ENCODE assay signal across 30 cellular contexts in genomic region chr17:60148300-60148838, GRCh38. TPM values are rescaled to one million over a fixed set of nuclear protein-coding genes. Genes with fewer than 3 reads are reported as not detected.
A peak's percentile ranks its signal among the peaks of the same experiment; 100 is the strongest.
DNase-seq lines count a peak whose midpoint lies in the region; ATAC-seq and TF ChIP-seq lines count a peak whose summit lies in the region.
"Had no signal": no experiment of that assay in that cellular context is flagged by ENCODE, and none has a peak within 500 bp of the region (broad histone marks: within the 10 kb centered on the region; RNA-seq: fewer than 3 reads in every experiment).

No MANE protein-coding gene starts in this region.

- intact Hi-C loops in body of pancreas (cut with DNase I) = no loop called here

- DNase-seq in DMS53 (lab: John Stamatoyannopoulos, UW) = peak; percentile 12
- no peak for DNase-seq in DMS53 treated with DMSO at 0.1 percent for 48 hours (lab: John Stamatoyannopoulos, UW; ENCODE audit: unreplicated experiment)
- peak; percentile 23 for DNase-seq in GM10266 (ENCODE audit: extremely low spot score)
- no peak for DNase-seq in body of pancreas
- DNase-seq in neuronal stem cell (ENCODE audit: low spot score) = no peak
- no peak for DNase-seq in GOT3 (lab: John Stamatoyannopoulos, UW)
- no peak for DNase-seq in NCI-H187 (lab: John Stamatoyannopoulos, UW)
- no peak for DNase-seq in NCI-H2227 treated with DMSO at 0.1 percent for 48 hours (lab: John Stamatoyannopoulos, UW)
- DNase-seq: activated CD4-positive, alpha-beta memory T cell treated with anti-CD3 and anti-CD28 coated beads for 36 hours; activated CD8-positive, alpha-beta memory T cell treated with anti-CD3 and anti-CD28 coated beads, Interleukin-2, amount 50 U/mL, for 4 hours; activated naive CD4-positive, alpha-beta T cell; dermis blood vessel endothelial cell; endodermal cell; head of caudate nucleus; IMR-90; islet precursor cell; naive thymus-derived CD4-positive, alpha-beta T cell; NCI-H510A treated with DMSO at 0.1 percent for 48 hours; PC-9; stimulated activated CD4-positive, alpha-beta T cell treated with anti-CD3 and anti-CD28 coated beads, Interleukin-4, amount 100 ng/mL, for 4 hours; tibial artery had no signal

- no peak for TF ChIP-seq CTCF in GM10266 (IDR thresholded peaks at IDR 0.05; ENCODE audit: control insufficient read depth, insufficient read depth, low read depth, missing control alignments)
- no peak for TF ChIP-seq CTCF in body of pancreas (IDR thresholded peaks at IDR 0.05)

- ATAC-seq in body of pancreas = no peak
- ATAC-seq: activated CD4-positive, CD25-positive, alpha-beta regulatory T cell treated with anti-CD3 and anti-CD28 coated beads, Interleukin-2, amount 50 U/mL, for 24 hours; esophagus mucosa; HCT116; naive thymus-derived CD4-positive, alpha-beta T cell had no signal

- no peak overlapping the region for H4K8ac ChIP-seq in neuronal stem cell (ENCODE audit: low read depth, low read length)

- no peak overlapping the region for H2BK15ac ChIP-seq in neuronal stem cell (ENCODE audit: low read length)

- peaks cover 4% of the 10 kb centered on the region for H3K79me1 ChIP-seq in neuronal stem cell (ENCODE audit: low read depth, low read length)

- H3K27ac ChIP-seq in body of pancreas (peak overlapping the region in 3 of 4 donors; percentile 15 to 63 (median 58)), neuronal stem cell (replicated peaks; ENCODE audit: low read length) (peak overlapping the region; percentile 9)
- H3K27ac ChIP-seq: 22Rv1, PC-9, SK-N-MC, tibial artery had no signal

- H3K4me2 ChIP-seq in neuronal stem cell (ENCODE audit: insufficient read depth, low read length, poor library complexity, severe bottlenecking) = no peak overlapping the region
- H3K4me2 ChIP-seq: PC-9 had no signal

- H3K27me3 ChIP-seq in body of pancreas = peaks cover 0 to 15% of the 10 kb centered on the region in 2 donors
- peaks cover 2 to 71% (median 11%) of the 10 kb centered on the region in 3 experiments for H3K27me3 ChIP-seq in neuronal stem cell (ENCODE audit: control insufficient read depth in 3 of 3, insufficient read depth in 3 of 3, low read depth in 1 of 3, low read length in 3 of 3)

- no peak overlapping the region for H3K4me3 ChIP-seq in body of pancreas
- no peak overlapping the region for H3K4me3 ChIP-seq in neuronal stem cell (ENCODE audit: low read length in 2 of 2)
- H3K4me3 ChIP-seq: PC-9, SK-N-MC, tibial artery had no signal

- no peak overlapping the region for H3K23ac ChIP-seq in neuronal stem cell (ENCODE audit: low read depth, low read length, poor library complexity)

- H3K9ac ChIP-seq in neuronal stem cell (ENCODE audit: low read depth, low read length, poor library complexity) = no peak overlapping the region

- H3K4ac ChIP-seq in neuronal stem cell (ENCODE audit: low read length) = no peak overlapping the region

- no peak overlapping the region for H2AFZ ChIP-seq in neuronal stem cell (ENCODE audit: low read length)
- H2AFZ ChIP-seq: PC-9 had no signal

- no peak overlapping the region for H3K14ac ChIP-seq in neuronal stem cell (ENCODE audit: low read length)

- no peak overlapping the region for H4K91ac ChIP-seq in neuronal stem cell (ENCODE audit: low read depth, low read length, poor library complexity)

- peak overlapping the region; percentile 78 for H3K18ac ChIP-seq in neuronal stem cell (ENCODE audit: low read length)

- H3K36me3 ChIP-seq in body of pancreas (replicated peaks in 1 of 2; ENCODE audit: insufficient read depth in 1 of 2, low read depth in 2 of 2) (no peaks in the 10 kb centered on the region), neuronal stem cell (replicated peaks in 1 of 2; ENCODE audit: control insufficient read depth in 2 of 2, insufficient read depth in 2 of 2, low read length in 2 of 2) (no peaks in the 10 kb centered on the region)
- H3K36me3 ChIP-seq: tibial artery had no signal

- no peak for TF ChIP-seq POLR2A in body of pancreas (IDR thresholded peaks at IDR 0.05)

- H2BK5ac ChIP-seq in neuronal stem cell (ENCODE audit: low read length) = no peak overlapping the region

- H3K4me1 ChIP-seq in body of pancreas (peaks cover 64% of the 10 kb centered on the region), neuronal stem cell (ENCODE audit: control insufficient read depth in 2 of 2, insufficient read depth in 1 of 2, low read depth in 1 of 2, low read length in 2 of 2) (peaks cover 26 to 34% of the 10 kb centered on the region in 2 donors)

- 57 to 64% methylated on average over 4 of the region's 4 CpGs for WGBS in body of pancreas, 2 donors
- WGBS in neuronal stem cell (ENCODE audit: extremely low coverage in 2 of 2, insufficient read length in 2 of 2, insufficient replicate concordance in 1 of 2), 2 donors = no CpG with 5 or more reads among the region's 4 CpGs

- H2BK120ac ChIP-seq in neuronal stem cell (ENCODE audit: low read depth, low read length) = no peak overlapping the region

- no peak overlapping the region for H2BK12ac ChIP-seq in neuronal stem cell (ENCODE audit: low read length)

- peak overlapping the region; percentile 10 for H2AK5ac ChIP-seq in neuronal stem cell (ENCODE audit: low read depth, low read length)

- H3K9me3 ChIP-seq in body of pancreas (no peaks in the 10 kb centered on the region), neuronal stem cell (replicated peaks in 1 of 2; ENCODE audit: control insufficient read depth in 2 of 2, insufficient read depth in 1 of 2, low read depth in 1 of 2, low read length in 2 of 2) (no peaks in the 10 kb centered on the region)
- H3K9me3 ChIP-seq: tibial artery had no signal

RNA-seq across cellular contexts. Expression of gene CA4, which starts 1.4 kb away (rescaled TPM):
- total RNA-seq in body of pancreas = 10 to 100 TPM in 1 of 2 donors, 1 to 10 TPM in 1; 6.2 to 18.8 TPM
- 24.1 TPM for polyA plus RNA-seq in neuronal stem cell (2013, experiment 1 of 2)
- 21.4 TPM for polyA plus RNA-seq in neuronal stem cell (2013, experiment 2 of 2)
- total RNA-seq: activated CD4-positive, alpha-beta memory T cell treated with anti-CD3 and anti-CD28 coated beads for 36 hours; Daoy; fibroblast of villous mesenchyme; IMR-90; LHCN-M2; mesothelial cell of epicardium; naive thymus-derived CD4-positive, alpha-beta T cell; PC-9 had no signal
- polyA plus RNA-seq: IMR-90; naive thymus-derived CD4-positive, alpha-beta T cell had no signal

Comparison
In these comparisons a context has a peak if more than half of its experiments do, and no peak if none do; other contexts are left out.
1. DNase-seq: peak in DMS53 (single experiment) and GM10266 (single experiment); none in DMS53 treated with DMSO at 0.1 percent for 48 hours (single experiment), body of pancreas (0 of 4), neuronal stem cell (single experiment), GOT3 (single experiment), NCI-H187 (0 of 2) and NCI-H2227 treated with DMSO at 0.1 percent for 48 hours (single experiment).